Comparison of ENCODE assay signal across 1 cellular context in genomic region chr1:27409669-27410068, GRCh38.
TF ChIP-seq lines count a peak whose summit lies in the region.

No MANE protein-coding gene starts in this region.

TF ChIP-seq in K562, 482 proteins besides CTCF, POLR2A, EP300 and RAD21:
- peak; percentile 18 for TF ChIP-seq RBM22 (IDR thresholded peaks at IDR 0.05; ENCODE audit: low read depth, low read length, poor library complexity, severe bottlenecking)
- TF ChIP-seq ZNF263 (CRISPR knock-in tag; IDR thresholded peaks at IDR 0.05; ENCODE audit: borderline replicate concordance), result peak; percentile 86
- no peak for TF ChIP-seq ZZZ3 (IDR thresholded peaks at IDR 0.05)
